ENCODE assay signal across 1 cellular context in the genomic region with DNA sequence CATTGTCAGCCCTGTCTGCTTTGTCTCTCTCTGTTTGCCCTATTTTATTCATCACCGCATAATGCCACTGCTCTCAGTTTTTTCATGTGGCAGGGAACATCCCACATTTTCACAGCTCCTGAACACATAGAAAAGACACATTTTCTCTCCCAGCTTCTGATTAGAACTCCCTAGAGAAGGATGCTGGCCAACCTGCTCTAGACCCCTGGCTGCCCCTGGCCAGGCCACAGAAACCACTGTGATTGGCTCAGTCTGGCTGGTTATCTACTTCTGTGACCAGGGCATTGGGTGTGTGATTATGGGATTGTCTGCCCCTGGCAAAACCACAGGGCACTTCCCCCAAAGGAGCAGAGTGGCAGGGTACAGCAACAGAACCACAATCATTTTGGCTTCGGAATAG.
TF ChIP-seq lines count a peak whose summit lies in the region.

No MANE protein-coding gene starts in this region.

TF ChIP-seq in SK-N-SH, 30 proteins besides CTCF, POLR2A, EP300 and RAD21 (continued from another document):
- TF ChIP-seq, protein P1, sequence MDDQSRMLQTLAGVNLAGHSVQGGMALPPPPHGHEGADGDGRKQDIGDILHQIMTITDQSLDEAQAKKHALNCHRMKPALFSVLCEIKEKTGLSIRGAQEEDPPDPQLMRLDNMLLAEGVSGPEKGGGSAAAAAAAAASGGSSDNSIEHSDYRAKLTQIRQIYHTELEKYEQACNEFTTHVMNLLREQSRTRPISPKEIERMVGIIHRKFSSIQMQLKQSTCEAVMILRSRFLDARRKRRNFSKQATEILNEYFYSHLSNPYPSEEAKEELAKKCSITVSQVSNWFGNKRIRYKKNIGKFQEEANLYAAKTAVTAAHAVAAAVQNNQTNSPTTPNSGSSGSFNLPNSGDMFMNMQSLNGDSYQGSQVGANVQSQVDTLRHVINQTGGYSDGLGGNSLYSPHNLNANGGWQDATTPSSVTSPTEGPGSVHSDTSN (IDR thresholded peaks at IDR 0.05): no peak
- TF ChIP-seq POLR2AphosphoS5 (IDR thresholded peaks at IDR 0.05; ENCODE audit: low read depth, low read length): no peak
